In genomic region chr22:29122041-29122440, GRCh38 we compare ENCODE assay signal across 23 cellular contexts. TPM values are rescaled to one million over a fixed set of nuclear protein-coding genes. Genes with fewer than 3 reads are reported as not detected.
A peak's percentile ranks its signal among the peaks of the same experiment; 100 is the strongest.
DNase-seq lines count a peak whose midpoint lies in the region; ATAC-seq, FAIRE-seq and TF ChIP-seq lines count a peak whose summit lies in the region.
"Had no signal": no experiment of that assay in that cellular context is flagged by ENCODE, and none has a peak within 500 bp of the region (broad histone marks: within the 10 kb centered on the region; RNA-seq: fewer than 3 reads in every experiment).

No MANE protein-coding gene starts in this region.

- no peak overlapping the region for H3K4me2 ChIP-seq in GM12878 (ENCODE audit: control insufficient read depth, insufficient read depth)
- H3K4me2 ChIP-seq: GM23338, PC-9 had no signal

- TF ChIP-seq EP300 in GM12878 (IDR thresholded peaks at IDR 0.05; ENCODE audit: borderline replicate concordance in 1 of 2, control insufficient read depth in 1 of 2, low read depth in 2 of 2, low read length in 2 of 2) = no peak

- TF ChIP-seq RAD21 in GM12878 (IDR thresholded peaks at IDR 0.05; ENCODE audit: insufficient read depth, low read depth, low read length) = no peak

- H3K4me1 Mint-ChIP-seq in stimulated activated naive CD8-positive, alpha-beta T cell treated with anti-CD3 and anti-CD28 coated beads, Interleukin-15, amount 100 ng/mL, for 72 hours = peaks cover 6% of the 10 kb centered on the region
- no peaks in the 10 kb centered on the region for H3K4me1 Mint-ChIP-seq in type B pancreatic cell (ENCODE audit: unreplicated experiment)
- H3K4me1 Mint-ChIP-seq: CD8-positive, alpha-beta memory T cell; GM23338 had no signal

- H3K27ac ChIP-seq in GM12878 (ENCODE audit: control insufficient read depth, insufficient read depth) = no peak overlapping the region
- H3K27ac ChIP-seq: PC-9, RWPE1 had no signal

- no peak for TF ChIP-seq POLR2A in GM12878 (IDR thresholded peaks at IDR 0.05; ENCODE audit: low read depth, low read length)

- SMC1A ChIA-PET in GM12878 (lab: Charles Lee; ENCODE audit: uncharacterized antibody, unreplicated experiment) = interaction anchor here (0.5 to 1.0 kb wide), 2 partner anchors 41 to 385 kb away, joined by 3 to 4 read pairs; no protein-coding TSS in a partner anchor

- POLR2A ChIA-PET in GM12878 (lab: Charles Lee) = no interaction called here

- peaks cover 32% of the 10 kb centered on the region for H3K36me3 Mint-ChIP-seq in type B pancreatic cell

- no peaks in the 10 kb centered on the region; the same call in 2 of the 3 replicates for H3K9me3 ChIP-seq in GM12878 (replicated peaks; ENCODE audit: control insufficient read depth, insufficient read depth, low read length)

- DNase-seq in stimulated activated naive CD8-positive, alpha-beta T cell treated with anti-CD3 and anti-CD28 coated beads, Interleukin-15, amount 100 ng/mL, for 72 hours = no peak
- no peak for DNase-seq in stimulated activated naive CD8-positive, alpha-beta T cell treated with anti-CD3 and anti-CD28 coated beads, Interleukin-15, Interleukin-2, amounts not matched to agents 100 U/mL and 50 U/mL, for 24 hours
- DNase-seq in SK-MEL-5 (ENCODE audit: low read depth, low spot score) (peak; percentile 38), GM12878 (ENCODE audit: low read depth, low spot score) (no peak), NCI-H1694 treated with DMSO at 0.1 percent for 48 hours (lab: John Stamatoyannopoulos, UW) (no peak), type B pancreatic cell (ENCODE audit: extremely low spot score, unreplicated experiment) (no peak)
- DNase-seq: ACHN; C1 segment of cervical spinal cord; CD8-positive, alpha-beta memory T cell; DMS79 treated with DMSO at 0.1 percent for 48 hours; KBM-7; NCI-H187; NCI-H2107; NCI-H510A; PC-9; SIG-M5 had no signal

- in situ Hi-C loops in SK-MEL-5 (cut with HindIII; ENCODE audit: low pct_unique_long_range_greater_than_20kb, low sequenced_read_pairs) = no loop called here
- in situ Hi-C loops in GM12878 (cut with MboI) = no loop called here

- CTCF ChIA-PET in GM12878 (lab: Yijun Ruan, JAX) = interaction anchor here (0.9 kb wide), 1 partner anchor 32 kb away, joined by 3 read pairs; no protein-coding TSS in a partner anchor

- no peaks in the 10 kb centered on the region for H3K4me1 ChIP-seq in GM12878 (ENCODE audit: control insufficient read depth, insufficient read depth, low read length)

- peaks cover 34% of the 10 kb centered on the region for H3K27me3 Mint-ChIP-seq in stimulated activated naive CD8-positive, alpha-beta T cell treated with anti-CD3 and anti-CD28 coated beads, Interleukin-15, amount 100 ng/mL, for 72 hours
- H3K27me3 Mint-ChIP-seq in type B pancreatic cell = peaks cover 3% of the 10 kb centered on the region

- FAIRE-seq in GM12878 (lab: Jason Lieb, UNC) = no peak
- FAIRE-seq: D721Med, G401.6, HTR-8/SVneo had no signal

- H3K4me3 ChIP-seq in GM12878 = no peak overlapping the region
- H3K4me3 ChIP-seq: GM23338, PC-9 had no signal

- intact Hi-C loops in GM12878 (cut with micrococcal nuclease; ENCODE audit: unreplicated experiment) = no loop called here

- H3K36me3 ChIP-seq in GM12878 (ENCODE audit: control insufficient read depth in 2 of 2, insufficient read depth in 2 of 2, low read length in 1 of 2) = no peaks in the 10 kb centered on the region

- H3K27ac Mint-ChIP-seq in stimulated activated naive CD8-positive, alpha-beta T cell treated with anti-CD3 and anti-CD28 coated beads, Interleukin-15, amount 100 ng/mL, for 72 hours = no peak overlapping the region
- H3K27ac Mint-ChIP-seq in type B pancreatic cell = no peak overlapping the region
- H3K27ac Mint-ChIP-seq: CD8-positive, alpha-beta memory T cell; GM23338 had no signal

- RAD21 ChIA-PET in GM12878 (lab: Charles Lee; ENCODE audit: unreplicated experiment) = no interaction called here

- no peak overlapping the region for H2AFZ ChIP-seq in GM12878 (ENCODE audit: control insufficient read depth, low read depth, low read length)
- H2AFZ ChIP-seq: GM23338, PC-9 had no signal

- no TSS peak for BruUV-seq in GM12878 (replicated peaks; lab: Mats Ljungman, UMichigan)

- no peaks in the 10 kb centered on the region for H4K20me1 ChIP-seq in GM12878 (ENCODE audit: control insufficient read depth, insufficient read depth)

- no peak for TF ChIP-seq CTCF in GM12878 (IDR thresholded peaks at IDR 0.05 in 2 of 3, conservative IDR thresholded peaks at IDR 0.05 in 1 of 3; ENCODE audit: control insufficient read depth in 2 of 3, extremely low read depth in 1 of 3, insufficient read depth in 1 of 3, low read depth in 3 of 3, low read length in 3 of 3)
- TF ChIP-seq CTCF in type B pancreatic cell (conservative IDR thresholded peaks at IDR 0.05) = no peak

- no peak overlapping the region for H3K9ac ChIP-seq in GM12878 (ENCODE audit: control insufficient read depth, insufficient read depth, low read length)

- H3K79me2 ChIP-seq in GM12878 (ENCODE audit: control insufficient read depth, insufficient read depth, low read length) = no peaks in the 10 kb centered on the region

- H3K9me3 Mint-ChIP-seq in stimulated activated naive CD8-positive, alpha-beta T cell treated with anti-CD3 and anti-CD28 coated beads, Interleukin-15, amount 100 ng/mL, for 72 hours = peaks cover 5 to 20% of the 10 kb centered on the region in 2 donors
- peaks cover 7% of the 10 kb centered on the region for H3K9me3 Mint-ChIP-seq in type B pancreatic cell

- peak; percentile 63 for ATAC-seq in stimulated activated naive CD8-positive, alpha-beta T cell treated with anti-CD3 and anti-CD28 coated beads, Interleukin-15, amount 100 ng/mL, for 72 hours
- ATAC-seq in stimulated activated naive CD8-positive, alpha-beta T cell treated with anti-CD3 and anti-CD28 coated beads, Interleukin-15, Interleukin-2, amounts not matched to agents 100 U/mL and 50 U/mL, for 24 hours = no peak
- ATAC-seq in GM12878 (peak; percentile 64; the same call in 2 of the 3 replicates), GM21723 (IDR thresholded peaks at IDR 0.05; ENCODE audit: unreplicated experiment) (no peak)
- ATAC-seq: GM23338, HCT116 had no signal

- H3K4me3 Mint-ChIP-seq in stimulated activated naive CD8-positive, alpha-beta T cell treated with anti-CD3 and anti-CD28 coated beads, Interleukin-15, amount 100 ng/mL, for 72 hours = no peak overlapping the region
- no peak overlapping the region for H3K4me3 Mint-ChIP-seq in type B pancreatic cell
- H3K4me3 Mint-ChIP-seq: CD8-positive, alpha-beta memory T cell; GM23338 had no signal

- no peaks in the 10 kb centered on the region; a peak in 1 of 4 replicates for H3K27me3 ChIP-seq in GM12878 (replicated peaks in 1 of 2; ENCODE audit: control insufficient read depth in 2 of 2, insufficient read depth in 2 of 2, low read length in 1 of 2)

TF ChIP-seq in GM12878, 131 proteins besides CTCF, POLR2A, EP300 and RAD21:
- TF ChIP-seq CREB1 (IDR thresholded peaks at IDR 0.05; ENCODE audit: low read depth) (peak; percentile 61), RFX5 (IDR thresholded peaks at IDR 0.05; ENCODE audit: low read depth, low read length) (peak; percentile 92), ZBTB33 (IDR thresholded peaks at IDR 0.05) (no peak)

RNA-seq across cellular contexts. Expression of gene KREMEN1, which starts 49.2 kb away (rescaled TPM):
- 23.0 and 23.5 TPM in 2 replicates for total RNA-seq in SK-MEL-5 (2014; rRNA removed; shearing (Covaris generic))
- polyA plus RNA-seq in SK-MEL-5 (2015; cell fraction: cytosol; rRNA removed) = 48.7 and 64.4 TPM in 2 replicates
- 9.2 and 14.5 TPM in 2 replicates for polyA plus RNA-seq in SK-MEL-5 (2015; cell fraction: nucleus; rRNA removed)
- total RNA-seq in GM12878 (2013; cell fraction: nucleolus; rRNA removed) = 1.3 TPM in 2 replicates
- total RNA-seq in GM12878 (2014; rRNA removed) = 0.17 and 0.27 TPM in 2 replicates
- 0.13 and 0.14 TPM in 2 replicates for total RNA-seq in GM12878 (2014; rRNA removed; fragmentation: Illumina TruSeq; extraction: Trizol)
- total RNA-seq in GM12878 (2021) = 0.40 and 0.46 TPM in 2 replicates
- polyA plus RNA-seq in GM12878 (2011; ENCODE audit: low read depth) = 0.21 TPM
- polyA plus RNA-seq in GM12878 (2011; rRNA removed) = 1.8 and 2.5 TPM in 2 replicates
- 3.0 and 3.5 TPM in 2 replicates for polyA plus RNA-seq in GM12878 (2011; cell fraction: cytosol; rRNA removed)
- 1.2 and 2.0 TPM in 2 replicates for polyA plus RNA-seq in GM12878 (2011; cell fraction: nucleus; rRNA removed)
- 0.27 and 0.47 TPM in 2 replicates for polyA plus RNA-seq in GM12878 (2012)
- polyA plus RNA-seq in GM12878 (2014; fragmentation: Illumina TruSeq; extraction: Trizol) = 0.05 and 0.59 TPM in 2 replicates
- polyA plus RNA-seq in GM12878 (2014; fragmentation: Nextera tagmentation; extraction: Ambion mirVana) = under 1 TPM; 0.10 to 0.11 TPM
- 0.37 and 0.74 TPM in 2 replicates for polyA plus RNA-seq in GM12878 (2014; rRNA removed)
- polyA plus RNA-seq in GM12878 (2016; fragmentation: Nextera tagmentation; extraction: Ambion mirVana) = under 1 TPM in 1 of 2 experiments, not detected in 1; 0.20 TPM
- 4.3 and 5.2 TPM in 2 replicates for polyA minus RNA-seq in GM12878 (2011; rRNA and poly(A)+ RNA removed)
- polyA minus RNA-seq in GM12878 (2011; cell fraction: cytosol; rRNA and poly(A)+ RNA removed) = 1.9 and 2.7 TPM in 2 replicates
- 1.2 and 2.2 TPM in 2 replicates for polyA minus RNA-seq in GM12878 (2011; cell fraction: nucleus; rRNA and poly(A)+ RNA removed)
- total RNA-seq in type B pancreatic cell (ENCODE audit: low replicate concordance) = 26.2 and 29.1 TPM in 2 replicates
- polyA plus RNA-seq: CD8-positive, alpha-beta memory T cell had no signal

Comparison
In these comparisons a context has a peak if more than half of its experiments do, and no peak if none do; other contexts are left out.
1. ATAC-seq: peak in stimulated activated naive CD8-positive, alpha-beta T cell treated with anti-CD3 and anti-CD28 coated beads, Interleukin-15, amount 100 ng/mL, for 72 hours (single experiment) and GM12878 (single experiment); none in stimulated activated naive CD8-positive, alpha-beta T cell treated with anti-CD3 and anti-CD28 coated beads, Interleukin-15, Interleukin-2, amounts not matched to agents 100 U/mL and 50 U/mL, for 24 hours (single experiment) and GM21723 (single experiment).
2. RNA of gene KREMEN1, which starts 49.2 kb away (total RNA-seq): 26.2 to 29.1 TPM in type B pancreatic cell and 23.0 to 23.5 TPM in SK-MEL-5; 0.13 to 1.3 TPM in GM12878; every median in the first group is over 10 times any median in the second.